8 cellular contexts compared by ENCODE assay signal in genomic region chr6:32947552-32948465, GRCh38. TPM values are rescaled to one million over a fixed set of nuclear protein-coding genes. Genes with fewer than 3 reads are reported as not detected.
DNase-seq lines count a peak whose midpoint lies in the region; ATAC-seq, FAIRE-seq and TF ChIP-seq lines count a peak whose summit lies in the region.

No MANE protein-coding gene starts in this region.

- TF ChIP-seq CTCF in D721Med (IDR thresholded peaks at IDR 0.05; ENCODE audit: insufficient read depth, missing control alignments) (peak; percentile 60), RWPE1 (conservative IDR thresholded peaks at IDR 0.05; ENCODE audit: low read depth) (peak; percentile 70), dorsolateral prefrontal cortex (IDR thresholded peaks at IDR 0.05 in 54 of 56, conservative IDR thresholded peaks at IDR 0.05 in 2 of 56; ENCODE audit: low read depth in 1 of 56, partially characterized antibody in 56 of 56) (peak in 36 of 56 donors; percentile 12 to 55 (median 26)), ovary (IDR thresholded peaks at IDR 0.05) (peak in 2 of 3 donors; percentile 11 to 13)

- no peak for TF ChIP-seq POLR2A in ovary (IDR thresholded peaks at IDR 0.05)

- H3K27me3 ChIP-seq in H7 (ENCODE audit: control insufficient read depth, insufficient read depth, low read length) (no peaks in the 10 kb centered on the region), dorsolateral prefrontal cortex (no peaks in the 10 kb centered on the region), ovary (no peaks in the 10 kb centered on the region)

- POLR2A ChIA-PET in RWPE1 (lab: Yijun Ruan, JAX; ENCODE audit: low non-redundant PET), result no interaction called here

- no peak overlapping the region for H3K27ac ChIP-seq in RWPE1
- no peak overlapping the region for H3K27ac ChIP-seq in dorsolateral prefrontal cortex
- no peak overlapping the region for H3K27ac ChIP-seq in ovary

- WGBS in ovary, 3 donors, result 41 to 60% (median 49%) methylated on average over 11 of the region's 11 CpGs

- intact Hi-C loops in dorsolateral prefrontal cortex (cut with DNase I) (no loop called here), ovary (cut with DNase I) (no loop called here)

- FAIRE-seq in D721Med (lab: Jason Lieb, UNC), result no peak

- no peak for TF ChIP-seq EP300 in ovary (IDR thresholded peaks at IDR 0.05)

- peaks cover 0 to 8% of the 10 kb centered on the region in 2 donors for H3K9me3 ChIP-seq in ovary

- no peak for ATAC-seq in HG03521 (IDR thresholded peaks at IDR 0.05; ENCODE audit: unreplicated experiment)

- H3K4me3 ChIP-seq in H7 (ENCODE audit: insufficient read depth, low read depth, low read length) (no peak overlapping the region), dorsolateral prefrontal cortex (no peak overlapping the region), ovary (no peak overlapping the region)

- DNase-seq in D721Med (ENCODE audit: insufficient read length, low spot score), result no peak
- peak; percentile 33 for DNase-seq in H7
- peak; percentile 54 for DNase-seq in RWPE1 (ENCODE audit: low spot score)
- no peak for DNase-seq in dorsolateral prefrontal cortex
- no peak for DNase-seq in ovary
- no peak for DNase-seq in amygdala (lab: John Stamatoyannopoulos, UW)
- no peak for DNase-seq in medulla oblongata (ENCODE audit: extremely low spot score)

- CTCF ChIA-PET in RWPE1 (lab: Yijun Ruan, JAX), result interaction anchor here (0.5 to 0.8 kb wide), 6 partner anchors 15 to 1312 kb away, joined by 3 to 5 read pairs (median 4); no protein-coding TSS in a partner anchor

- H3K36me3 ChIP-seq in H7 (replicated peaks; ENCODE audit: control insufficient read depth, insufficient read depth, low read length) (no peaks in the 10 kb centered on the region), ovary (no peaks in the 10 kb centered on the region)

- H3K4me1 ChIP-seq in ovary (ENCODE audit: insufficient read depth), result no peaks in the 10 kb centered on the region

RNA-seq across cellular contexts. Expression of gene HLA-DMA, which starts 5.1 kb away (rescaled TPM):
- total RNA-seq in H7 (2014; rRNA removed; shearing (Covaris generic)), result 1.9 and 4.1 TPM in 2 replicates
- 10 to 100 TPM in 91 of 120 experiments, 1 to 10 TPM in 29; 5.0 to 44.2 (median 15.1) TPM for total RNA-seq in dorsolateral prefrontal cortex
- 10 to 100 TPM in 6 of 7 donors, 1 to 10 TPM in 1; 5.7 to 50.4 (median 18.5) TPM for total RNA-seq in ovary
- polyA plus RNA-seq in ovary, result 100 to 1,000 TPM in 1 of 2 donors, 10 to 100 TPM in 1; 19.2 to 162 TPM

RNA-seq across cellular contexts. Expression of gene HLA-DMB, which starts 7.0 kb away (rescaled TPM):
- 0.17 and 0.55 TPM in 2 replicates for total RNA-seq in H7 (2014; rRNA removed; shearing (Covaris generic))
- total RNA-seq in dorsolateral prefrontal cortex (10 to 100 TPM in 63 of 120 experiments, 1 to 10 TPM in 57; 2.4 to 46.1 (median 10.3) TPM), ovary (10 to 100 TPM in 6 of 7 donors, 1 to 10 TPM in 1; 4.3 to 39.1 (median 12.0) TPM)
- 10 to 100 TPM; 11.0 to 70.0 TPM for polyA plus RNA-seq in ovary

RNA-seq across cellular contexts. Expression of gene BRD2, which starts 20.6 kb away (rescaled TPM):
- total RNA-seq in H7 (2014; rRNA removed; shearing (Covaris generic)), result 121 and 182 TPM in 2 replicates
- 100 to 1,000 TPM; 107 to 197 (median 134) TPM for total RNA-seq in dorsolateral prefrontal cortex
- 100 to 1,000 TPM; 106 to 196 (median 163) TPM for total RNA-seq in ovary
- polyA plus RNA-seq in ovary, result 100 to 1,000 TPM; 128 to 301 TPM

Comparison
In these comparisons a context has a peak if more than half of its experiments do, and no peak if none do; other contexts are left out.
1. DNase-seq: peak in H7 (single experiment) and RWPE1 (single experiment); none in D721Med (single experiment), dorsolateral prefrontal cortex (0 of 10), ovary (0 of 5), amygdala (0 of 56) and medulla oblongata (single experiment).
2. CTCF ChIP-seq: peak in every context shown above with its lines; median percentile 70 in RWPE1; 60 in D721Med; 26 in dorsolateral prefrontal cortex; 12 in ovary.